In the genomic region with DNA sequence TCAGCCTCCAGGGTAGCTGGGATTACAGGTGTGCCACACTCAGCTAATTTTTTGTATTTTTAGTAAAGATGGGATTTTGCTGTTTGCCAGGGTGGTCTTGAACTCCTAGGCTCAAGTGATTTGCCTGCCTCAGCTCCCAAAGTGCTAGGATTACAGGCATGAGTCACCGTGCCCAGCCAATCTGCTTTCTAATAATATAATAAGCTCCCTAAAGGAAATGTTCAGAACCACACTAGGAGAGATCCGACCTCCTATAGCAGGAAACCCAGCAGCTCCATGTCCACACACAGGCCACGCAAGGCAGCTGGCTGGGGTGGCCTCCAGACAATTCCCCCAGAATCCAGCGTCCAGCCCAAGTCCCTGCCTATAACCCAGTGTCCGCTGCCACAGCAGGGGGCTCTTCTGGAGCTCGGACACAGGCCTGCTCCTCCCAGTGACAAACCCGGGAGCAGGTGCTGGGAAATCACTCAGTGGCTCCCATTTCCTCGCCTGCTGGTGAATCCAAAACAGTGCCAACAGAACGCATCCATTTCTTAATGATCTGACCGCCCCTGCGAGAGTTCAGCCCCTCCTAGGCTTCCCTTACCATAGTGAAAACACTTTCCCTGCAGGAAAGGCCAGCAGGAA, we compare ENCODE assay signal across 23 cellular contexts. TPM values are rescaled to one million over a fixed set of nuclear protein-coding genes. Genes with fewer than 3 reads are reported as not detected.
DNase-seq lines count a peak whose midpoint lies in the region; ATAC-seq and TF ChIP-seq lines count a peak whose summit lies in the region.
"Had no signal": no experiment of that assay in that cellular context is flagged by ENCODE, and none has a peak within 500 bp of the region (broad histone marks: within the 10 kb centered on the region; RNA-seq: fewer than 3 reads in every experiment).

No MANE protein-coding gene starts in this region.

- no peak overlapping the region for H3K4me3 Mint-ChIP-seq in osteocyte (ENCODE audit: unreplicated experiment)
- H3K4me3 Mint-ChIP-seq: activated CD4-positive, alpha-beta T cell treated with anti-CD3 and anti-CD28 coated beads, Interleukin-2, amount 10 ng/mL, durations not matched to agents 7 days and 5 days; activated naive CD8-positive, alpha-beta T cell treated with anti-CD3 and anti-CD28 coated beads for 36 hours; stimulated activated naive B cell treated with anti-CD40 and anti-IgM and Interleukin-4, amounts not matched to agents 10 μg/mL and 1 μg/mL and 100 μg/mL, for 72 hours had no signal

- peak overlapping the region; percentile 34 for H3K27ac Mint-ChIP-seq in osteocyte (ENCODE audit: unreplicated experiment)
- H3K27ac Mint-ChIP-seq: activated CD4-positive, alpha-beta T cell treated with anti-CD3 and anti-CD28 coated beads, Interleukin-2, amount 10 ng/mL, durations not matched to agents 7 days and 5 days; activated naive CD8-positive, alpha-beta T cell treated with anti-CD3 and anti-CD28 coated beads for 36 hours; naive thymus-derived CD4-positive, alpha-beta T cell; stimulated activated naive B cell treated with anti-CD40 and anti-IgM and Interleukin-4, amounts not matched to agents 10 μg/mL and 1 μg/mL and 100 μg/mL, for 72 hours had no signal

- no peak overlapping the region for H2AFZ ChIP-seq in DND-41 (ENCODE audit: low read depth, low read length)
- H2AFZ ChIP-seq in HCT116 (ENCODE audit: low read depth, low read length, poor library complexity, severe bottlenecking), result no peak overlapping the region

- H4K20me1 ChIP-seq in DND-41 (ENCODE audit: insufficient read depth, low read length) (no peaks in the 10 kb centered on the region), HCT116 (ENCODE audit: insufficient read depth) (peaks cover 13% of the 10 kb centered on the region; the same call in 1 of the 2 replicates)

- peak overlapping the region; percentile 64 for H3K27ac ChIP-seq in DND-41 (ENCODE audit: low read length)
- peak overlapping the region; percentile 66; the same call in 1 of the 2 replicates for H3K27ac ChIP-seq in HCT116 (ENCODE audit: low read depth, low read length)
- no peak overlapping the region for H3K27ac ChIP-seq in vagina
- H3K27ac ChIP-seq: thyroid gland had no signal

- no TSS peak for BruUV-seq in HCT116 (replicated peaks; lab: Mats Ljungman, UMichigan)

- no peaks in the 10 kb centered on the region for H3K27me3 ChIP-seq in DND-41 (ENCODE audit: insufficient read depth, low read length, poor library complexity)
- H3K27me3 ChIP-seq in HCT116 (ENCODE audit: insufficient read depth, low read length), result no peaks in the 10 kb centered on the region
- peaks cover 11% of the 10 kb centered on the region for H3K27me3 ChIP-seq in vagina
- H3K27me3 ChIP-seq: body of pancreas, thyroid gland had no signal

- H3K79me2 ChIP-seq in DND-41 (ENCODE audit: insufficient read depth, low read length), result peaks cover 24% of the 10 kb centered on the region
- H3K79me2 ChIP-seq in HCT116 (ENCODE audit: insufficient read depth, low read length), result peaks cover 92% of the 10 kb centered on the region

- H3K36me3 Mint-ChIP-seq in osteocyte (ENCODE audit: unreplicated experiment), result no peaks in the 10 kb centered on the region
- H3K36me3 Mint-ChIP-seq: activated naive CD8-positive, alpha-beta T cell treated with anti-CD3 and anti-CD28 coated beads for 36 hours; stimulated activated naive B cell treated with anti-CD40 and anti-IgM and Interleukin-4, amounts not matched to agents 10 μg/mL and 1 μg/mL and 100 μg/mL, for 72 hours had no signal

- ATAC-seq in DND-41 (ENCODE audit: insufficient read depth, low read depth), result no peak
- peak; percentile 56 for ATAC-seq in HCT116
- peak; percentile 59 for ATAC-seq in SK-N-SH treated with all-trans-retinoic acid at 6 μM for 48 hours
- ATAC-seq in GM18505 (IDR thresholded peaks at IDR 0.05; ENCODE audit: unreplicated experiment), result no peak
- ATAC-seq: body of pancreas; K562; left colon; naive thymus-derived CD4-positive, alpha-beta T cell; Right ventricle myocardium inferior; stimulated activated naive B cell treated with anti-CD40 and anti-IgM and Interleukin-4, amounts not matched to agents 10 μg/mL and 1 μg/mL and 100 μg/mL, for 72 hours had no signal

- H3K9me3 Mint-ChIP-seq in osteocyte (ENCODE audit: unreplicated experiment), result no peaks in the 10 kb centered on the region
- H3K9me3 Mint-ChIP-seq: activated CD4-positive, alpha-beta T cell treated with anti-CD3 and anti-CD28 coated beads, Interleukin-2, amount 10 ng/mL, durations not matched to agents 7 days and 5 days; activated naive CD8-positive, alpha-beta T cell treated with anti-CD3 and anti-CD28 coated beads for 36 hours; stimulated activated naive B cell treated with anti-CD40 and anti-IgM and Interleukin-4, amounts not matched to agents 10 μg/mL and 1 μg/mL and 100 μg/mL, for 72 hours had no signal

- no peak for TF ChIP-seq RAD21 in HCT116 (IDR thresholded peaks at IDR 0.05; ENCODE audit: low read depth)

- H3K36me3 ChIP-seq in DND-41 (ENCODE audit: insufficient read depth, low read length) (peaks cover 5% of the 10 kb centered on the region; the same call in 1 of the 2 replicates), HCT116 (ENCODE audit: control insufficient read depth in 1 of 2, insufficient read depth in 2 of 2, low read length in 2 of 2) (peaks cover 0 to 8% of the 10 kb centered on the region in 2 experiments; a peak in 1 of 4 replicates), vagina (no peaks in the 10 kb centered on the region)

- POLR2A ChIA-PET in HCT116 (lab: Charles Lee), result interaction anchor here (1.2 to 1.4 kb wide), 2 partner anchors 10 to 81 kb away, joined by 3 to 4 read pairs; no protein-coding TSS in a partner anchor

- H3K4me3 ChIP-seq in DND-41 (ENCODE audit: low read depth in 1 of 2, low read length in 2 of 2) (no peak overlapping the region), HCT116 (replicated peaks in 1 of 2; ENCODE audit: low read depth in 1 of 2, low read length in 2 of 2) (no peak overlapping the region), vagina (no peak overlapping the region)
- H3K4me3 ChIP-seq: body of pancreas, K562, thyroid gland had no signal

- no peak overlapping the region for H3K4me2 ChIP-seq in DND-41 (ENCODE audit: insufficient read depth, low read length)
- H3K4me2 ChIP-seq in HCT116 (ENCODE audit: low read length), result peak overlapping the region; percentile 56

- CTCF ChIA-PET in HCT116 (lab: Charles Lee), result interaction anchor here (1.0 to 1.4 kb wide), 2 partner anchors 19 to 148 kb away, joined by 3 to 6 read pairs; no protein-coding TSS in a partner anchor

- no peaks in the 10 kb centered on the region for H3K9me2 ChIP-seq in HCT116 (ENCODE audit: insufficient read depth)

- TF ChIP-seq CTCF in DND-41 (IDR thresholded peaks at IDR 0.05; ENCODE audit: borderline replicate concordance, extremely low read depth, low read length, poor library complexity, severe bottlenecking) (no peak), HCT116 (IDR thresholded peaks at IDR 0.05 in 2 of 3, conservative IDR thresholded peaks at IDR 0.05 in 1 of 3; ENCODE audit: borderline replicate concordance in 1 of 3, insufficient read depth in 1 of 3, low read depth in 2 of 3, low read length in 2 of 3) (no peak), osteocyte (IDR thresholded peaks at IDR 0.05) (no peak), vagina (IDR thresholded peaks at IDR 0.05) (no peak)

- no peaks in the 10 kb centered on the region for H3K27me3 Mint-ChIP-seq in osteocyte (ENCODE audit: unreplicated experiment)

- H3K4me1 ChIP-seq in DND-41 (ENCODE audit: insufficient read depth, low read length), result peaks cover 88% of the 10 kb centered on the region
- peaks cover 30 to 43% of the 10 kb centered on the region in 2 experiments for H3K4me1 ChIP-seq in HCT116 (ENCODE audit: control insufficient read depth in 1 of 2, insufficient read depth in 2 of 2, low read length in 2 of 2)
- H3K4me1 ChIP-seq in vagina, result peaks cover 24% of the 10 kb centered on the region

- intact Hi-C loops in HCT116 (cut with micrococcal nuclease), result no loop called here
- intact Hi-C loops in vagina (cut with DNase I), result no loop called here

- H3K9me3 ChIP-seq in DND-41 (ENCODE audit: insufficient read depth, low read length, severe bottlenecking) (no peaks in the 10 kb centered on the region), HCT116 (ENCODE audit: control insufficient read depth in 1 of 2, insufficient read depth in 1 of 2, low read depth in 1 of 2, low read length in 2 of 2) (no peaks in the 10 kb centered on the region), vagina (no peaks in the 10 kb centered on the region)
- H3K9me3 ChIP-seq: body of pancreas, thyroid gland had no signal

- no peak overlapping the region for H3K9ac ChIP-seq in DND-41 (ENCODE audit: low read depth, low read length)
- peak overlapping the region; percentile 21; the same call in 1 of the 2 replicates for H3K9ac ChIP-seq in HCT116 (ENCODE audit: low read length)

- RAD21 ChIA-PET in HCT116 (lab: Charles Lee; ENCODE audit: low non-redundant PET in 1 of 2, low total read pairs in 2 of 2, uncharacterized antibody in 2 of 2, unreplicated experiment in 2 of 2), result interaction anchor here in 1 of 2 experiments (1.1 kb wide), 1 partner anchor 147 kb away, joined by 3 read pairs; no protein-coding TSS in a partner anchor

- TF ChIP-seq POLR2A in HCT116 (IDR thresholded peaks at IDR 0.05; ENCODE audit: borderline replicate concordance, extremely low read depth, insufficient read depth, insufficient read length) (no peak), vagina (IDR thresholded peaks at IDR 0.05) (no peak), GM18505 (IDR thresholded peaks at IDR 0.05; ENCODE audit: borderline replicate concordance, extremely low read depth, insufficient read depth, insufficient read length) (no peak)

- DNase-seq in DND-41, result no peak
- DNase-seq in HCT116 (ENCODE audit: low read depth, low spot score), result no peak
- no peak for DNase-seq in osteocyte (ENCODE audit: extremely low spot score, unreplicated experiment)
- no peak for DNase-seq in vagina (ENCODE audit: extremely low spot score in 2 of 2)
- DNase-seq in stimulated activated naive CD4-positive, alpha-beta T cell treated with Interleukin-2 at 50 U/mL for 16 hours (lab: John Stamatoyannopoulos, UW), result no peak
- DNase-seq: activated CD4-positive, alpha-beta T cell treated with anti-CD3 and anti-CD28 coated beads, Interleukin-2, amount 10 ng/mL, durations not matched to agents 7 days and 5 days; activated naive CD8-positive, alpha-beta T cell treated with anti-CD3 and anti-CD28 coated beads for 36 hours; COR-L47; left colon; mesendoderm; MV-4-11; naive thymus-derived CD4-positive, alpha-beta T cell; NCI-H1930; NCI-H226; stimulated activated CD4-positive, alpha-beta T cell treated with anti-CD3 and anti-CD28 coated beads, Interleukin-1b, Interleukin-23, amount 100 ng/mL, for 48 hours; stimulated activated naive B cell treated with anti-CD40 and anti-IgM and Interleukin-4, amounts not matched to agents 10 μg/mL and 1 μg/mL and 100 μg/mL, for 72 hours; thyroid gland had no signal

- peaks cover 50% of the 10 kb centered on the region for H3K4me1 Mint-ChIP-seq in osteocyte (ENCODE audit: unreplicated experiment)

TF ChIP-seq in HCT116, 20 proteins besides CTCF, POLR2A, EP300 and RAD21 (continues in another document):
- no peak for TF ChIP-seq ELF1 (IDR thresholded peaks at IDR 0.05; ENCODE audit: borderline replicate concordance, low read depth)

RNA-seq across cellular contexts. Expression of gene RIPK4, which starts 7.5 kb away (rescaled TPM):
- 9.9 TPM for total RNA-seq in HCT116 (2021; ENCODE audit: unreplicated experiment)
- polyA plus RNA-seq in HCT116 (2012), result 8.2 and 11.1 TPM in 2 replicates
- 2.4 and 2.7 TPM in 2 replicates for total RNA-seq in osteocyte
- total RNA-seq in vagina, result 28.0 TPM
- total RNA-seq: K562 had no signal
- polyA plus RNA-seq: fibroblast of lung, K562 had no signal

Comparison
In these comparisons a context has a peak if more than half of its experiments do, and no peak if none do; other contexts are left out.
1. ATAC-seq: peak in HCT116 (single experiment) and SK-N-SH treated with all-trans-retinoic acid at 6 μM for 48 hours (single experiment); none in DND-41 (single experiment) and GM18505 (single experiment).